ENCODE assay signal across 7 cellular contexts in genomic region chr1:220878223-220879081, GRCh38. TPM values are rescaled to one million over a fixed set of nuclear protein-coding genes. Genes with fewer than 3 reads are reported as not detected.
DNase-seq lines count a peak whose midpoint lies in the region; ATAC-seq and TF ChIP-seq lines count a peak whose summit lies in the region.

No MANE protein-coding gene starts in this region.

- ATAC-seq in GM19351 (IDR thresholded peaks at IDR 0.05; ENCODE audit: unreplicated experiment) (peak; percentile 11), HG03469 (IDR thresholded peaks at IDR 0.05; ENCODE audit: unreplicated experiment) (peak; percentile 4)

- intact Hi-C loops in ascending aorta (cut with DNase I) (loop anchor here (1.0 to 10.0 kb wide), 5 partner anchors 66 to 1579 kb away; partner anchors contain the start of genes C1orf115, DUSP10 and MTARC2), transverse colon (cut with DNase I; ENCODE audit: low total_unique reads) (loop anchor here (10.0 kb wide), 1 partner anchor 326 kb away; no protein-coding TSS in a partner anchor)

- H3K9ac ChIP-seq in liver (ENCODE audit: low read depth in 1 of 2, low read length in 2 of 2), result peak overlapping the region; percentile 57 to 58

- DNase-seq in ascending aorta (ENCODE audit: low spot score in 2 of 2), result peak in 1 of 2 donors; percentile 69
- DNase-seq in transverse colon, result peak; percentile 40
- no peak for DNase-seq in iPS-NIHi11 (ENCODE audit: low spot score)
- no peak for DNase-seq in activated CD4-positive, alpha-beta T cell treated with anti-CD3 and anti-CD28 coated beads for 1 hour

- H3K27ac ChIP-seq in ascending aorta (peak overlapping the region; percentile 93 to 94), liver (ENCODE audit: low read depth in 1 of 2, low read length in 2 of 2) (peak overlapping the region; percentile 88 to 96), transverse colon (peak overlapping the region; percentile 92 to 99 (median 96))

- peak overlapping the region; percentile 83 to 98 for H3K4me3 ChIP-seq in ascending aorta
- H3K4me3 ChIP-seq in liver (ENCODE audit: low read depth in 1 of 3, low read length in 3 of 3), result peak overlapping the region; percentile 59 to 72 (median 61)
- H3K4me3 ChIP-seq in transverse colon, result peak overlapping the region; percentile 35 to 93 (median 62)

- WGBS in liver, result 23% methylated on average over 41 of the region's 41 CpGs
- WGBS in transverse colon (ENCODE audit: low coverage in 1 of 2), 2 donors, result 7 to 8% methylated on average over 9 to 41 of the region's 41 CpGs

- TF ChIP-seq CTCF in ascending aorta (IDR thresholded peaks at IDR 0.05), result no peak
- TF ChIP-seq CTCF in liver (IDR thresholded peaks at IDR 0.05; ENCODE audit: low read depth, low read length, missing input control), result no peak
- TF ChIP-seq CTCF in transverse colon (IDR thresholded peaks at IDR 0.05), result no peak

- in situ Hi-C loops in transverse colon (cut with MboI; ENCODE audit: low pct_ligation_motif_present in 1 of 4, low pct_unique_long_range_greater_than_20kb in 1 of 4, low sequenced_read_pairs in 3 of 4), result loop anchor here in 3 of 4 donors (10.0 to 25.0 kb wide), 4 partner anchors 326 to 859 kb away; partner anchors contain the start of gene DUSP10 (in 1 of the 3)

- H3K4me1 ChIP-seq in ascending aorta, result peaks cover 0 to 7% of the 10 kb centered on the region in 2 donors
- H3K4me1 ChIP-seq in liver (ENCODE audit: control insufficient read depth in 4 of 4, insufficient read depth in 4 of 4, low read length in 3 of 4), result peaks cover 3 to 58% (median 53%) of the 10 kb centered on the region in 4 donors
- peaks cover 7 to 82% (median 26%) of the 10 kb centered on the region in 4 donors for H3K4me1 ChIP-seq in transverse colon

- no peaks in the 10 kb centered on the region for H3K9me3 ChIP-seq in ascending aorta
- no peaks in the 10 kb centered on the region for H3K9me3 ChIP-seq in liver (ENCODE audit: control insufficient read depth in 4 of 4, low read length in 3 of 4)
- H3K9me3 ChIP-seq in transverse colon, result no peaks in the 10 kb centered on the region

- no peak for TF ChIP-seq POLR2A in transverse colon (IDR thresholded peaks at IDR 0.05)

- no peak for TF ChIP-seq RAD21 in liver (IDR thresholded peaks at IDR 0.05)

- H3K27me3 ChIP-seq in ascending aorta (no peaks in the 10 kb centered on the region), liver (ENCODE audit: control insufficient read depth in 4 of 4, insufficient read depth in 4 of 4, low read length in 3 of 4) (no peaks in the 10 kb centered on the region), transverse colon (peaks cover 68% of the 10 kb centered on the region)

- H3K36me3 ChIP-seq in ascending aorta, result no peaks in the 10 kb centered on the region
- peaks cover 0 to 8% (median under 1%) of the 10 kb centered on the region in 4 donors for H3K36me3 ChIP-seq in liver (ENCODE audit: control insufficient read depth in 4 of 4, insufficient read depth in 3 of 4, low read depth in 1 of 4, low read length in 3 of 4)
- no peaks in the 10 kb centered on the region for H3K36me3 ChIP-seq in transverse colon

- no peak for TF ChIP-seq EP300 in transverse colon (IDR thresholded peaks at IDR 0.05; ENCODE audit: low read depth)

TF ChIP-seq in liver, 16 proteins besides CTCF, POLR2A, EP300 and RAD21:
- TF ChIP-seq TAF1 (conservative IDR thresholded peaks at IDR 0.05) (no peak), YY1 (IDR thresholded peaks at IDR 0.05) (no peak), FOXA2 (IDR thresholded peaks at IDR 0.05) (no peak)

RNA-seq across cellular contexts. Expression of gene HLX, which starts 0.8 kb away (rescaled TPM):
- total RNA-seq in ascending aorta (39.3 TPM), liver (1 to 10 TPM; 3.0 to 6.6 TPM), transverse colon (10 to 100 TPM in 2 of 4 donors, 1 to 10 TPM in 2; 4.2 to 18.4 (median 9.3) TPM)
- 1 to 10 TPM; 5.6 to 8.3 TPM for polyA plus RNA-seq in liver
